Comparison of ENCODE assay signal across 9 cellular contexts in the genomic region with DNA sequence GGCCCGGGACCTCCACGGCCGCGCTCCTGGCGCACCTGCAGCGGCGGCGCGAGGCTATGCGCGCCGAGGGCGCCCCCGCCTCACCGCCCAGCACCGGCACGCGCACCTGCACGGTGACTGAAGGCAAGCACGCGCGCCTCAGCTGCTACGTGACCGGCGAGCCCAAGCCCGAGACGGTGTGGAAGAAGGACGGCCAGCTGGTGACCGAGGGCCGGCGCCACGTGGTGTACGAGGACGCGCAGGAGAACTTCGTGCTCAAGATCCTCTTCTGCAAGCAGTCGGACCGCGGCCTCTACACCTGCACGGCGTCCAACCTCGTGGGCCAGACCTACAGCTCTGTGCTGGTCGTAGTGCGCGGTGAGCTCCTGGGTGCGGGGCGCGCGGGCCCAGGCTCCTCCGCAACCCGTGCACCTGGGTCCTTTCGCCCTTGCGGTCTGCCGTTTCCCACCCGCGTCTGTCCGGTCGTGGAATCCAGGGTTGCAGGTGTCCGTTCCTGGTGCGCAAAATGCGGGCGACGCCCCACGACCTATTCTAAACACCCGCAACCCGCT. TPM values are rescaled to one million over a fixed set of nuclear protein-coding genes. Genes with fewer than 3 reads are reported as not detected.
DNase-seq lines count a peak whose midpoint lies in the region; ATAC-seq and TF ChIP-seq lines count a peak whose summit lies in the region.
"Had no signal": no experiment of that assay in that cellular context is flagged by ENCODE, and none has a peak within 500 bp of the region (broad histone marks: within the 10 kb centered on the region; RNA-seq: fewer than 3 reads in every experiment).

No MANE protein-coding gene starts in this region.

- H3K4me3 ChIP-seq in CD4-positive, CD25-positive, alpha-beta regulatory T cell (ENCODE audit: low read depth, low read length), result no peak overlapping the region
- H3K4me3 ChIP-seq in NT2/D1 (ENCODE audit: insufficient read length, low read depth), result peak overlapping the region; percentile 47
- H3K4me3 ChIP-seq in esophagus muscularis mucosa, result peak overlapping the region; percentile 53 to 64 (median 55)

- peaks cover 0 to 15% (median 3%) of the 10 kb centered on the region in 4 donors for H3K4me1 Mint-ChIP-seq in CD4-positive, CD25-positive, alpha-beta regulatory T cell

- H3K27me3 Mint-ChIP-seq in CD4-positive, CD25-positive, alpha-beta regulatory T cell, result no peaks in the 10 kb centered on the region

- H3K9me3 Mint-ChIP-seq in CD4-positive, CD25-positive, alpha-beta regulatory T cell, result no peaks in the 10 kb centered on the region

- no peak for TF ChIP-seq POLR2A in esophagus muscularis mucosa (IDR thresholded peaks at IDR 0.05; ENCODE audit: low read depth)

- peaks cover 2% of the 10 kb centered on the region for H3K36me3 ChIP-seq in CD4-positive, CD25-positive, alpha-beta regulatory T cell (ENCODE audit: control insufficient read depth, insufficient read depth, low read length)
- H3K36me3 ChIP-seq in NT2/D1 (ENCODE audit: insufficient read depth, insufficient read length, low read length) (peaks cover 34% of the 10 kb centered on the region), esophagus muscularis mucosa (peaks cover 0 to 20% (median 0%) of the 10 kb centered on the region in 4 donors)

- TF ChIP-seq EP300 in esophagus muscularis mucosa (IDR thresholded peaks at IDR 0.05), result no peak

- peaks cover 3% of the 10 kb centered on the region for H3K36me3 Mint-ChIP-seq in CD4-positive, CD25-positive, alpha-beta regulatory T cell

- no peaks in the 10 kb centered on the region for H3K9me3 ChIP-seq in CD4-positive, CD25-positive, alpha-beta regulatory T cell (ENCODE audit: control insufficient read depth in 2 of 2, low read length in 2 of 2)
- H3K9me3 ChIP-seq in NT2/D1 (ENCODE audit: insufficient read depth, low read length), result no peaks in the 10 kb centered on the region
- H3K9me3 ChIP-seq in esophagus muscularis mucosa, result no peaks in the 10 kb centered on the region

- WGBS in esophagus muscularis mucosa, result 10% methylated on average over 25 of the region's 66 CpGs

- H3K4me1 ChIP-seq in CD4-positive, CD25-positive, alpha-beta regulatory T cell (ENCODE audit: control insufficient read depth, insufficient read depth, low read length, poor library complexity, severe bottlenecking), result peaks cover 20% of the 10 kb centered on the region
- H3K4me1 ChIP-seq in NT2/D1 (ENCODE audit: insufficient read depth, insufficient read length) (peaks cover 23% of the 10 kb centered on the region), esophagus muscularis mucosa (peaks cover 21 to 34% (median 23%) of the 10 kb centered on the region in 4 donors)

- peak in 1 of 3 donors; percentile 13 for DNase-seq in CD4-positive, CD25-positive, alpha-beta regulatory T cell
- no peak for DNase-seq in NT2/D1 (ENCODE audit: low read depth, low spot score)
- no peak for DNase-seq in esophagus muscularis mucosa (ENCODE audit: extremely low spot score)
- peak; percentile 63 for DNase-seq in retina
- no peak for DNase-seq in iPS-NIHi7 (ENCODE audit: extremely low spot score)
- DNase-seq in C1 segment of cervical spinal cord (lab: John Stamatoyannopoulos, UW), result no peak
- no peak for DNase-seq in RPMI8226
- no peak for DNase-seq in D341Med (ENCODE audit: low spot score)
- DNase-seq: GDM1 had no signal

- no peak for ATAC-seq in CD4-positive, CD25-positive, alpha-beta regulatory T cell (ENCODE audit: low read depth in 2 of 2)

- H3K4me3 Mint-ChIP-seq in CD4-positive, CD25-positive, alpha-beta regulatory T cell, result peak overlapping the region in 3 of 4 donors; percentile 22 to 94 (median 73)

- TF ChIP-seq CTCF in esophagus muscularis mucosa (IDR thresholded peaks at IDR 0.05), result no peak

- H3K9ac ChIP-seq in NT2/D1 (ENCODE audit: insufficient read length, low read depth), result no peak overlapping the region

- H3K27ac Mint-ChIP-seq in CD4-positive, CD25-positive, alpha-beta regulatory T cell, result no peak overlapping the region

- no peaks in the 10 kb centered on the region for H3K27me3 ChIP-seq in CD4-positive, CD25-positive, alpha-beta regulatory T cell (ENCODE audit: control insufficient read depth, insufficient read depth, low read length)
- H3K27me3 ChIP-seq in NT2/D1 (ENCODE audit: insufficient read depth, insufficient read length) (no peaks in the 10 kb centered on the region), esophagus muscularis mucosa (peaks cover 0 to 62% (median 18%) of the 10 kb centered on the region in 4 donors)

- H3K27ac ChIP-seq in CD4-positive, CD25-positive, alpha-beta regulatory T cell (ENCODE audit: insufficient read depth, low read length, poor library complexity, severe bottlenecking), result no peak overlapping the region
- H3K27ac ChIP-seq in esophagus muscularis mucosa (replicated peaks in 1 of 4), result peak overlapping the region in 1 of 4 donors; percentile 36

- intact Hi-C loops in esophagus muscularis mucosa (cut with DNase I), result no loop called here

RNA-seq across cellular contexts. Expression of a gene that starts 4.6 kb away (rescaled TPM):
- 57.1 TPM for total RNA-seq in CD4-positive, CD25-positive, alpha-beta regulatory T cell
- 1 to 10 TPM in 3 of 4 donors, under 1 TPM in 1; 0.13 to 1.2 (median 1.1) TPM for polyA plus RNA-seq in CD4-positive, CD25-positive, alpha-beta regulatory T cell
- total RNA-seq in esophagus muscularis mucosa, result 10 to 100 TPM; 12.6 to 31.4 (median 17.8) TPM

RNA-seq across cellular contexts. Expression of a gene that starts 46.9 kb away (rescaled TPM):
- total RNA-seq in CD4-positive, CD25-positive, alpha-beta regulatory T cell, result 17.0 TPM
- 1 to 10 TPM; 2.0 to 5.5 (median 4.0) TPM for polyA plus RNA-seq in CD4-positive, CD25-positive, alpha-beta regulatory T cell
- total RNA-seq in esophagus muscularis mucosa, result 10 to 100 TPM in 1 of 4 donors, 1 to 10 TPM in 3; 3.7 to 11.8 (median 6.6) TPM
